In genomic region chr20:35467339-35468224, GRCh38 we compare ENCODE assay signal across 1 cellular context.
TF ChIP-seq lines count a peak whose summit lies in the region.

No MANE protein-coding gene starts in this region.

TF ChIP-seq in HepG2, 621 proteins besides CTCF, POLR2A, EP300 and RAD21 (continued from another document and continues in another):
- TF ChIP-seq BRCA1 (CRISPR knock-in tag; IDR thresholded peaks at IDR 0.05) (no peak), ZNF776 (CRISPR knock-in tag; IDR thresholded peaks at IDR 0.05) (no peak), ZNF773 (CRISPR knock-in tag; IDR thresholded peaks at IDR 0.05; ENCODE audit: borderline replicate concordance) (no peak), FLYWCH1 (CRISPR knock-in tag; IDR thresholded peaks at IDR 0.05) (no peak), ELK4 (CRISPR knock-in tag; IDR thresholded peaks at IDR 0.05; ENCODE audit: borderline replicate concordance) (no peak), ZNF879 (CRISPR knock-in tag; IDR thresholded peaks at IDR 0.05) (no peak), ZXDC (CRISPR knock-in tag; IDR thresholded peaks at IDR 0.05) (no peak), BCLAF1 (IDR thresholded peaks at IDR 0.05) (no peak), PRDM15 (CRISPR knock-in tag; IDR thresholded peaks at IDR 0.05) (no peak), PLRG1 (conservative IDR thresholded peaks at IDR 0.05) (no peak), KLF13 (CRISPR knock-in tag; IDR thresholded peaks at IDR 0.05) (no peak), ZBTB43 (CRISPR knock-in tag; conservative IDR thresholded peaks at IDR 0.05) (no peak), IRF1 (CRISPR knock-in tag; IDR thresholded peaks at IDR 0.05; ENCODE audit: low read depth) (no peak), ISX (CRISPR knock-in tag; conservative IDR thresholded peaks at IDR 0.05) (no peak), MAF1 (CRISPR knock-in tag; IDR thresholded peaks at IDR 0.05; ENCODE audit: borderline replicate concordance) (no peak), KDM1A (CRISPR knock-in tag; IDR thresholded peaks at IDR 0.05) (0 out of 2 replicates have a peak, but pooled peaks have one; percentile 40), REL (CRISPR knock-in tag; conservative IDR thresholded peaks at IDR 0.05) (no peak), DPF2 (CRISPR knock-in tag; IDR thresholded peaks at IDR 0.05; ENCODE audit: borderline replicate concordance, low read depth) (peak; percentile 71; the same call in 1 of the 2 replicates), NFATC3 (CRISPR knock-in tag; IDR thresholded peaks at IDR 0.05) (no peak), ZNF335 (CRISPR knock-in tag; IDR thresholded peaks at IDR 0.05) (no peak; the same call in 1 of the 2 replicates), HINFP (CRISPR knock-in tag; IDR thresholded peaks at IDR 0.05; ENCODE audit: low read depth) (no peak), POGZ (CRISPR knock-in tag; IDR thresholded peaks at IDR 0.05) (peak; percentile 84), NFKBIZ (CRISPR knock-in tag; IDR thresholded peaks at IDR 0.05) (0 out of 2 replicates have a peak, but pooled peaks have one; percentile 57), FOXK1 (CRISPR knock-in tag; IDR thresholded peaks at IDR 0.05; ENCODE audit: borderline replicate concordance, low read depth) (peak; percentile 85; the same call in 1 of the 2 replicates), SSRP1 (CRISPR knock-in tag; IDR thresholded peaks at IDR 0.05) (no peak; the same call in 1 of the 2 replicates), ZNF574 (CRISPR knock-in tag; IDR thresholded peaks at IDR 0.05) (no peak), ZC3H13 (CRISPR knock-in tag; IDR thresholded peaks at IDR 0.05) (no peak), HNRNPUL1 (IDR thresholded peaks at IDR 0.05; ENCODE audit: low read depth, low read length) (no peak), PHF5A (CRISPR knock-in tag; IDR thresholded peaks at IDR 0.05; ENCODE audit: low read depth, unreplicated experiment) (peak; percentile 59), ZBTB21 (CRISPR knock-in tag; IDR thresholded peaks at IDR 0.05) (0 out of 2 replicates have a peak, but pooled peaks have one; percentile 31), ZNF138 (CRISPR knock-in tag; IDR thresholded peaks at IDR 0.05; ENCODE audit: low read depth) (no peak), IRF2 (CRISPR knock-in tag; IDR thresholded peaks at IDR 0.05) (peak; percentile 61), ZNF660 (CRISPR knock-in tag; IDR thresholded peaks at IDR 0.05; ENCODE audit: borderline replicate concordance, low read depth) (no peak), U2AF1 (optimal IDR thresholded peaks at IDR 0.05; ENCODE audit: low read depth, low read length) (no peak), ARID3A (IDR thresholded peaks at IDR 0.05; ENCODE audit: low read depth, low read length) (no peak), ZNF616 (CRISPR knock-in tag; IDR thresholded peaks at IDR 0.05; ENCODE audit: low read depth) (no peak), ZNF850 (CRISPR knock-in tag; conservative IDR thresholded peaks at IDR 0.05) (0 out of 2 replicates have a peak, but pooled peaks have one; percentile 51), TMF1 (CRISPR knock-in tag; IDR thresholded peaks at IDR 0.05; ENCODE audit: low read depth) (no peak), ZNF556 (CRISPR knock-in tag; IDR thresholded peaks at IDR 0.05; ENCODE audit: borderline replicate concordance) (no peak; the same call in 1 of the 2 replicates), SMAD9 (CRISPR knock-in tag; IDR thresholded peaks at IDR 0.05) (0 out of 2 replicates have a peak, but pooled peaks have one; percentile 51), ZNF34 (CRISPR knock-in tag; IDR thresholded peaks at IDR 0.05; ENCODE audit: borderline replicate concordance) (no peak), RCOR2 (CRISPR knock-in tag; IDR thresholded peaks at IDR 0.05) (peak; percentile 85; the same call in 1 of the 2 replicates), EHMT2 (IDR thresholded peaks at IDR 0.05; ENCODE audit: borderline replicate concordance, low read depth, low read length) (no peak; the same call in 1 of the 2 replicates), HMG20A (CRISPR knock-in tag; IDR thresholded peaks at IDR 0.05; ENCODE audit: borderline replicate concordance) (peak; percentile 73; the same call in 1 of the 2 replicates), DMAP1 (CRISPR knock-in tag; IDR thresholded peaks at IDR 0.05) (peak; percentile 27; the same call in 1 of the 2 replicates)
